Comparison of ENCODE assay signal across 1 cellular context in the genomic region with DNA sequence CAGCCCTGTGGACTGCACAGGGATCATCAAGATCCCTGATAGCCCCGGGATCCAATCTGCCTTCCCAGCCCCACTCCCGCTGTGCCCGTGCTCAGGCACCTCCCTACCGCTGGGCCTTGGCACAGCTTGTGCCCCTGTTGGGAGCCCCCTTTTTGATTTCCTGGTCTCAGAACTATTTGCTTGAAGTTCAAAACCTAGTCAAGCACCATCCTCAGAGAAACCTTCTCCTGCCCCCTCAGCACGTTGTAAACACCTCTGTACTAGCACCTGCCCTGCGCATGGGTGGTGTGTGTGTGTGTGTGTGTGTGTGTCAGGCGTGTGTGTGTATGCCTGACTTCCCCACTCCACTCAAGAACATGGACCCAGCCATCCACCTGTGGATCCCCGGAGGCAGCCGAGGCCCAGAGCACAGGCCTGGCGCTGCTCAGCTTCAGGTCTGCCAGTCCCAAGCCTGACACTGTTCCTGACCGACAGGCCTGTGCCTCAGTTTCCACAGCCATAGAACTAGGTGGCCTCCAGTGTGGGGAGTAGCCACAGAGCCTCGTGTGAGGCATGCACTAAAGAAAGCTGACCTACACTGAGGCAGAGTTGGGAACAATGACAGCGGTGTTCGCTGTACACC.
A peak's percentile ranks its signal among the peaks of the same experiment; 100 is the strongest.
TF ChIP-seq lines count a peak whose summit lies in the region.

No MANE protein-coding gene starts in this region.

TF ChIP-seq in HepG2, 621 proteins besides CTCF, POLR2A, EP300 and RAD21 (continued from another document and continues in another):
- TF ChIP-seq, protein P1, sequence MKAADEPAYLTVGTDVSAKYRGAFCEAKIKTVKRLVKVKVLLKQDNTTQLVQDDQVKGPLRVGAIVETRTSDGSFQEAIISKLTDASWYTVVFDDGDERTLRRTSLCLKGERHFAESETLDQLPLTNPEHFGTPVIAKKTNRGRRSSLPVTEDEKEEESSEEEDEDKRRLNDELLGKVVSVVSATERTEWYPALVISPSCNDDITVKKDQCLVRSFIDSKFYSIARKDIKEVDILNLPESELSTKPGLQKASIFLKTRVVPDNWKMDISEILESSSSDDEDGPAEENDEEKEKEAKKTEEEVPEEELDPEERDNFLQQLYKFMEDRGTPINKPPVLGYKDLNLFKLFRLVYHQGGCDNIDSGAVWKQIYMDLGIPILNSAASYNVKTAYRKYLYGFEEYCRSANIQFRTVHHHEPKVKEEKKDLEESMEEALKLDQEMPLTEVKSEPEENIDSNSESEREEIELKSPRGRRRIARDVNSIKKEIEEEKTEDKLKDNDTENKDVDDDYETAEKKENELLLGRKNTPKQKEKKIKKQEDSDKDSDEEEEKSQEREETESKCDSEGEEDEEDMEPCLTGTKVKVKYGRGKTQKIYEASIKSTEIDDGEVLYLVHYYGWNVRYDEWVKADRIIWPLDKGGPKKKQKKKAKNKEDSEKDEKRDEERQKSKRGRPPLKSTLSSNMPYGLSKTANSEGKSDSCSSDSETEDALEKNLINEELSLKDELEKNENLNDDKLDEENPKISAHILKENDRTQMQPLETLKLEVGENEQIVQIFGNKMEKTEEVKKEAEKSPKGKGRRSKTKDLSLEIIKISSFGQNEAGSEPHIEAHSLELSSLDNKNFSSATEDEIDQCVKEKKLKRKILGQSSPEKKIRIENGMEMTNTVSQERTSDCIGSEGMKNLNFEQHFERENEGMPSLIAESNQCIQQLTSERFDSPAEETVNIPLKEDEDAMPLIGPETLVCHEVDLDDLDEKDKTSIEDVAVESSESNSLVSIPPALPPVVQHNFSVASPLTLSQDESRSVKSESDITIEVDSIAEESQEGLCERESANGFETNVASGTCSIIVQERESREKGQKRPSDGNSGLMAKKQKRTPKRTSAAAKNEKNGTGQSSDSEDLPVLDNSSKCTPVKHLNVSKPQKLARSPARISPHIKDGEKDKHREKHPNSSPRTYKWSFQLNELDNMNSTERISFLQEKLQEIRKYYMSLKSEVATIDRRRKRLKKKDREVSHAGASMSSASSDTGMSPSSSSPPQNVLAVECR (CRISPR knock-in tag; IDR thresholded peaks at IDR 0.05; ENCODE audit: borderline replicate concordance): no peak
- TF ChIP-seq PAWR (CRISPR knock-in tag; IDR thresholded peaks at IDR 0.05; ENCODE audit: borderline replicate concordance) (0 out of 2 replicates have a peak, but pooled peaks have one; percentile 6), PRMT3 (CRISPR knock-in tag; IDR thresholded peaks at IDR 0.05; ENCODE audit: borderline replicate concordance, low read depth) (no peak), CEBPB (IDR thresholded peaks at IDR 0.05; ENCODE audit: borderline replicate concordance, low read depth, low read length) (no peak), TAF15 (IDR thresholded peaks at IDR 0.05; ENCODE audit: low read depth, low read length, poor library complexity, severe bottlenecking) (no peak), STAG1 (CRISPR knock-in tag; IDR thresholded peaks at IDR 0.05) (no peak), MED1 (CRISPR knock-in tag; IDR thresholded peaks at IDR 0.05) (no peak), AGO2 (optimal IDR thresholded peaks at IDR 0.05; ENCODE audit: low read depth, low read length) (peak; percentile 80), MEF2D (CRISPR knock-in tag; IDR thresholded peaks at IDR 0.05) (no peak), TAF1 (CRISPR knock-in tag; IDR thresholded peaks at IDR 0.05) (no peak), ZNF598 (CRISPR knock-in tag; IDR thresholded peaks at IDR 0.05; ENCODE audit: borderline replicate concordance) (no peak), ZZZ3 (CRISPR knock-in tag; IDR thresholded peaks at IDR 0.05; ENCODE audit: borderline replicate concordance) (peak; percentile 0; the same call in 1 of the 2 replicates), MYNN (CRISPR knock-in tag; IDR thresholded peaks at IDR 0.05; ENCODE audit: low read depth) (0 out of 2 replicates have a peak, but pooled peaks have one; percentile 31), ZNF850 (CRISPR knock-in tag; conservative IDR thresholded peaks at IDR 0.05) (no peak), HNRNPL (IDR thresholded peaks at IDR 0.05; ENCODE audit: low read depth, low read length) (peak; percentile 21), PAX8 (CRISPR knock-in tag; IDR thresholded peaks at IDR 0.05; ENCODE audit: borderline replicate concordance) (0 out of 2 replicates have a peak, but pooled peaks have one; percentile 3), MIER2 (CRISPR knock-in tag; IDR thresholded peaks at IDR 0.05) (no peak), ZNF790 (CRISPR knock-in tag; IDR thresholded peaks at IDR 0.05; ENCODE audit: borderline replicate concordance) (no peak), ZNF775 (CRISPR knock-in tag; IDR thresholded peaks at IDR 0.05; ENCODE audit: borderline replicate concordance) (0 out of 2 replicates have a peak, but pooled peaks have one; percentile 2), HNRNPH1 (optimal IDR thresholded peaks at IDR 0.05; ENCODE audit: low read depth, low read length) (no peak), KLF13 (CRISPR knock-in tag; IDR thresholded peaks at IDR 0.05) (no peak), KDM6A (CRISPR knock-in tag; IDR thresholded peaks at IDR 0.05; ENCODE audit: low read depth) (no peak), SNAPC2 (CRISPR knock-in tag; IDR thresholded peaks at IDR 0.05) (no peak), ZNF572 (CRISPR knock-in tag; IDR thresholded peaks at IDR 0.05) (no peak), KDM2A (CRISPR knock-in tag; IDR thresholded peaks at IDR 0.05; ENCODE audit: borderline replicate concordance, low read depth) (no peak)
- TF ChIP-seq, protein P2, sequence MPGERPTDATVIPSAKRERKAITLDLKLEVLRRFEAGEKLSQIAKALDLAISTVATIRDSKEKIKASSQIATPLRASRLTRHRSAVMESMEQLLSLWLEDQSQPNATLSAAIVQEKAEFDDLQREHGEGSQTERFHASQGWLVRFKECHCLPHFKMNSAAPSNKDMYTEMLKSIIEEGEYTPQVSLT (CRISPR knock-in tag; IDR thresholded peaks at IDR 0.05; ENCODE audit: borderline replicate concordance, low read depth): no peak
- TF ChIP-seq, protein P3, sequence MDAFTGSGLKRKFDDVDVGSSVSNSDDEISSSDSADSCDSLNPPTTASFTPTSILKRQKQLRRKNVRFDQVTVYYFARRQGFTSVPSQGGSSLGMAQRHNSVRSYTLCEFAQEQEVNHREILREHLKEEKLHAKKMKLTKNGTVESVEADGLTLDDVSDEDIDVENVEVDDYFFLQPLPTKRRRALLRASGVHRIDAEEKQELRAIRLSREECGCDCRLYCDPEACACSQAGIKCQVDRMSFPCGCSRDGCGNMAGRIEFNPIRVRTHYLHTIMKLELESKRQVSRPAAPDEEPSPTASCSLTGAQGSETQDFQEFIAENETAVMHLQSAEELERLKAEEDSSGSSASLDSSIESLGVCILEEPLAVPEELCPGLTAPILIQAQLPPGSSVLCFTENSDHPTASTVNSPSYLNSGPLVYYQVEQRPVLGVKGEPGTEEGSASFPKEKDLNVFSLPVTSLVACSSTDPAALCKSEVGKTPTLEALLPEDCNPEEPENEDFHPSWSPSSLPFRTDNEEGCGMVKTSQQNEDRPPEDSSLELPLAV (CRISPR knock-in tag; conservative IDR thresholded peaks at IDR 0.05; ENCODE audit: low read depth): no peak
- TF ChIP-seq, protein P4, sequence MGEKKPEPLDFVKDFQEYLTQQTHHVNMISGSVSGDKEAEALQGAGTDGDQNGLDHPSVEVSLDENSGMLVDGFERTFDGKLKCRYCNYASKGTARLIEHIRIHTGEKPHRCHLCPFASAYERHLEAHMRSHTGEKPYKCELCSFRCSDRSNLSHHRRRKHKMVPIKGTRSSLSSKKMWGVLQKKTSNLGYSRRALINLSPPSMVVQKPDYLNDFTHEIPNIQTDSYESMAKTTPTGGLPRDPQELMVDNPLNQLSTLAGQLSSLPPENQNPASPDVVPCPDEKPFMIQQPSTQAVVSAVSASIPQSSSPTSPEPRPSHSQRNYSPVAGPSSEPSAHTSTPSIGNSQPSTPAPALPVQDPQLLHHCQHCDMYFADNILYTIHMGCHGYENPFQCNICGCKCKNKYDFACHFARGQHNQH (CRISPR knock-in tag; IDR thresholded peaks at IDR 0.05): no peak
- TF ChIP-seq, protein P5, sequence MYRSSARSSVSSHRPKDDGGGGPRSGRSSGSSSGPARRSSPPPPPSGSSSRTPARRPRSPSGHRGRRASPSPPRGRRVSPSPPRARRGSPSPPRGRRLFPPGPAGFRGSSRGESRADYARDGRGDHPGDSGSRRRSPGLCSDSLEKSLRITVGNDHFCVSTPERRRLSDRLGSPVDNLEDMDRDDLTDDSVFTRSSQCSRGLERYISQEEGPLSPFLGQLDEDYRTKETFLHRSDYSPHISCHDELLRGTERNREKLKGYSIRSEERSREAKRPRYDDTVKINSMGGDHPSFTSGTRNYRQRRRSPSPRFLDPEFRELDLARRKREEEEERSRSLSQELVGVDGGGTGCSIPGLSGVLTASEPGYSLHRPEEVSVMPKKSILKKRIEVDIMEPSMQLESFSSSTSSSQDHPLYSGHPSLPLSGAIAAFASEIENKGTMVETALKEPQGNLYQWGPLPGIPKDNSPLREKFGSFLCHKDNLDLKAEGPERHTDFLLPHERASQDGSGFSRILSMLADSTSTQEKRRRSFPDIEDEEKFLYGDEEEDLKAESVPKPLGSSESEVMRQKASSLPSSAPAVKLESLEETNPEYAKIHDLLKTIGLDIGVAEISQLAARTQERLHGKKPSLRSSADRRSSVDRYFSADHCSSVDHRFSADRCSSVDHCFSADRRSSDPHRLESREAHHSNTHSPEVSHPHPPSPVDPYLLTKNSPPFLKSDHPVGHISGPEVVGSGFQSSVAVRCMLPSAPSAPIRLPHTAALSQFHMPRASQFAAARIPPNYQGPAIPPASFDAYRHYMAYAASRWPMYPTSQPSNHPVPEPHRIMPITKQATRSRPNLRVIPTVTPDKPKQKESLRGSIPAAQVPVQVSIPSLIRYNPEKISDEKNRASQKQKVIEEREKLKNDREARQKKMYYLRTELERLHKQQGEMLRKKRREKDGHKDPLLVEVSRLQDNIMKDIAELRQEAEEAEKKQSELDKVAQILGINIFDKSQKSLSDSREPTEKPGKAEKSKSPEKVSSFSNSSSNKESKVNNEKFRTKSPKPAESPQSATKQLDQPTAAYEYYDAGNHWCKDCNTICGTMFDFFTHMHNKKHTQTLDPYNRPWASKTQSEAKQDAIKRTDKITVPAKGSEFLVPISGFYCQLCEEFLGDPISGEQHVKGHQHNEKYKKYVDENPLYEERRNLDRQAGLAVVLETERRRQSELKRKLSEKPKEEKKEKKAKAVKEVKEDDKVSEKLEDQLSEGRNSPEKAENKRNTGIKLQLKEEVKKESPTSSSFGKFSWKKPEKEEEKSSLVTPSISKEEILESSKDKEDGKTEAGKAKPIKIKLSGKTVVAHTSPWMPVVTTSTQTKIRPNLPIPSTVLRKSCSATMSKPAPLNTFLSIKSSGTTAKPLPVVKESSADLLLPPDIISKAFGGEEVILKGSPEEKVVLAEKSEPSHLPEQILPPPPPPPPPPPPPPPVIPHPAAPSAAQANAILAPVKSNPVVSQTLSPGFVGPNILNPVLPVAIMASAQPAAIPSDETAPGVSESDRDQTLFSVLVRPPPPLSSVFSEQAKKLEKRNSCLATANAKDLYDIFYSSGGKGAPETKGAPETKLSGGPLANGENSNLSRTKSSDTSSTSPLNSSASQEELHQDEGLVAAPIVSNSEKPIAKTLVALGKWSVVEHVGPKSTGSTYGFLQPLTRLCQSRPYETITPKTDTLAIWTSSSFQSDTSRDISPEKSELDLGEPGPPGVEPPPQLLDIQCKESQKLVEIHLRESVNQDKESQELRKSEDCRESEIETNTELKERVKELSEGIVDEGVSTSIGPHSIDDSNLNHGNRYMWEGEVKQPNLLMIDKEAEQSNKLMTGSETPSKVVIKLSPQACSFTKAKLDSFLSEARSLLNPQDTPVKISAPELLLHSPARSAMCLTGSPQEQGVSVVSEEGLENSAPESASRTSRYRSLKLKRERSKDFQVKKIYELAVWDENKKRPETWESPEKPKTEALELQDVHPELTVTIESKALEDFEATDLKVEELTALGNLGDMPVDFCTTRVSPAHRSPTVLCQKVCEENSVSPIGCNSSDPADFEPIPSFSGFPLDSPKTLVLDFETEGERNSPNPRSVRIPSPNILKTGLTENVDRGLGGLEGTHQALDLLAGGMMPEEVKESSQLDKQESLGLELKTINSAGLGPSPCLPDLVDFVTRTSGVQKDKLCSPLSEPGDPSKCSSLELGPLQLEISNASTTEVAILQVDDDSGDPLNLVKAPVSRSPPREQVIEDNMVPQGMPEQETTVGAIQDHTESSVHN (CRISPR knock-in tag; IDR thresholded peaks at IDR 0.05): no peak
- TF ChIP-seq, protein P6, sequence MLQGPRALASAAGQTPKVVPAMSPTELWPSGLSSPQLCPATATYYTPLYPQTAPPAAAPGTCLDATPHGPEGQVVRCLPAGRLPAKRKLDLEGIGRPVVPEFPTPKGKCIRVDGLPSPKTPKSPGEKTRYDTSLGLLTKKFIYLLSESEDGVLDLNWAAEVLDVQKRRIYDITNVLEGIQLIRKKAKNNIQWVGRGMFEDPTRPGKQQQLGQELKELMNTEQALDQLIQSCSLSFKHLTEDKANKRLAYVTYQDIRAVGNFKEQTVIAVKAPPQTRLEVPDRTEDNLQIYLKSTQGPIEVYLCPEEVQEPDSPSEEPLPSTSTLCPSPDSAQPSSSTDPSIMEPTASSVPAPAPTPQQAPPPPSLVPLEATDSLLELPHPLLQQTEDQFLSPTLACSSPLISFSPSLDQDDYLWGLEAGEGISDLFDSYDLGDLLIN (CRISPR knock-in tag; IDR thresholded peaks at IDR 0.05; ENCODE audit: borderline replicate concordance): no peak
- TF ChIP-seq, protein P7, sequence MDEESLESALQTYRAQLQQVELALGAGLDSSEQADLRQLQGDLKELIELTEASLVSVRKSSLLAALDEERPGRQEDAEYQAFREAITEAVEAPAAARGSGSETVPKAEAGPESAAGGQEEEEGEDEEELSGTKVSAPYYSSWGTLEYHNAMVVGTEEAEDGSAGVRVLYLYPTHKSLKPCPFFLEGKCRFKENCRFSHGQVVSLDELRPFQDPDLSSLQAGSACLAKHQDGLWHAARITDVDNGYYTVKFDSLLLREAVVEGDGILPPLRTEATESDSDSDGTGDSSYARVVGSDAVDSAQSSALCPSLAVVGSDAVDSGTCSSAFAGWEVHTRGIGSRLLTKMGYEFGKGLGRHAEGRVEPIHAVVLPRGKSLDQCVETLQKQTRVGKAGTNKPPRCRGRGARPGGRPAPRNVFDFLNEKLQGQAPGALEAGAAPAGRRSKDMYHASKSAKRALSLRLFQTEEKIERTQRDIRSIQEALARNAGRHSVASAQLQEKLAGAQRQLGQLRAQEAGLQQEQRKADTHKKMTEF (CRISPR knock-in tag; IDR thresholded peaks at IDR 0.05): 0 out of 2 replicates have a peak, but pooled peaks have one; percentile 5
- TF ChIP-seq, protein P8, sequence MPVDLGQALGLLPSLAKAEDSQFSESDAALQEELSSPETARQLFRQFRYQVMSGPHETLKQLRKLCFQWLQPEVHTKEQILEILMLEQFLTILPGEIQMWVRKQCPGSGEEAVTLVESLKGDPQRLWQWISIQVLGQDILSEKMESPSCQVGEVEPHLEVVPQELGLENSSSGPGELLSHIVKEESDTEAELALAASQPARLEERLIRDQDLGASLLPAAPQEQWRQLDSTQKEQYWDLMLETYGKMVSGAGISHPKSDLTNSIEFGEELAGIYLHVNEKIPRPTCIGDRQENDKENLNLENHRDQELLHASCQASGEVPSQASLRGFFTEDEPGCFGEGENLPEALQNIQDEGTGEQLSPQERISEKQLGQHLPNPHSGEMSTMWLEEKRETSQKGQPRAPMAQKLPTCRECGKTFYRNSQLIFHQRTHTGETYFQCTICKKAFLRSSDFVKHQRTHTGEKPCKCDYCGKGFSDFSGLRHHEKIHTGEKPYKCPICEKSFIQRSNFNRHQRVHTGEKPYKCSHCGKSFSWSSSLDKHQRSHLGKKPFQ (CRISPR knock-in tag; IDR thresholded peaks at IDR 0.05; ENCODE audit: insufficient replicate concordance): no peak
- TF ChIP-seq, protein P9, sequence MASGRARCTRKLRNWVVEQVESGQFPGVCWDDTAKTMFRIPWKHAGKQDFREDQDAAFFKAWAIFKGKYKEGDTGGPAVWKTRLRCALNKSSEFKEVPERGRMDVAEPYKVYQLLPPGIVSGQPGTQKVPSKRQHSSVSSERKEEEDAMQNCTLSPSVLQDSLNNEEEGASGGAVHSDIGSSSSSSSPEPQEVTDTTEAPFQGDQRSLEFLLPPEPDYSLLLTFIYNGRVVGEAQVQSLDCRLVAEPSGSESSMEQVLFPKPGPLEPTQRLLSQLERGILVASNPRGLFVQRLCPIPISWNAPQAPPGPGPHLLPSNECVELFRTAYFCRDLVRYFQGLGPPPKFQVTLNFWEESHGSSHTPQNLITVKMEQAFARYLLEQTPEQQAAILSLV (CRISPR knock-in tag; IDR thresholded peaks at IDR 0.05; ENCODE audit: borderline replicate concordance): 0 out of 2 replicates have a peak, but pooled peaks have one; percentile 5
